Comparison of ENCODE assay signal across 19 cellular contexts in genomic region chr19:11649941-11650340, GRCh38.
"Had no signal": no experiment of that assay in that cellular context is flagged by ENCODE, and none has a peak within 500 bp of the region (broad histone marks: within the 10 kb centered on the region; RNA-seq: fewer than 3 reads in every experiment).

No MANE protein-coding gene starts in this region.

- H3K27me3 ChIP-seq: esophagus muscularis mucosa, gastroesophageal sphincter, neutrophil, spleen, transverse colon had no signal

- DNase-seq: effector memory CD4-positive, alpha-beta T cell; glutamatergic neuron; islet precursor cell; mammary epithelial cell; mucosa of descending colon; naive thymus-derived CD8-positive, alpha-beta T cell; posterior cingulate gyrus; spleen; stimulated activated CD4-positive, alpha-beta T cell treated with anti-CD3 and anti-CD28 coated beads, Interleukin-15, amount 100 ng/mL, for 24 hours; stimulated activated CD4-positive, alpha-beta T cell treated with anti-CD3 and anti-CD28 coated beads, Interleukin-1b, Interleukin-23, amount 100 ng/mL, for 48 hours; stimulated activated CD4-positive, alpha-beta T cell treated with anti-CD3 and anti-CD28 coated beads, Interleukin-4, amount 100 ng/mL, for 24 hours; stimulated activated naive CD8-positive, alpha-beta T cell treated with anti-CD3 and anti-CD28 coated beads, Interleukin-15, amount 100 ng/mL, for 72 hours; substantia nigra; transverse colon had no signal

- H3K4me3 ChIP-seq: esophagus muscularis mucosa, gastroesophageal sphincter, mucosa of descending colon, spleen, thoracic aorta, transverse colon had no signal

- H3K27ac Mint-ChIP-seq: naive thymus-derived CD8-positive, alpha-beta T cell; stimulated activated memory B cell treated with anti-CD40 and anti-IgM and Interleukin-4, amounts not matched to agents 10 μg/mL and 1 μg/mL and 100 μg/mL, for 72 hours; stimulated activated naive CD8-positive, alpha-beta T cell treated with anti-CD3 and anti-CD28 coated beads, Interleukin-15, amount 100 ng/mL, for 72 hours had no signal

- H3K36me3 ChIP-seq: neutrophil, thoracic aorta had no signal

- H3K36me3 Mint-ChIP-seq: stimulated activated memory B cell treated with anti-CD40 and anti-IgM and Interleukin-4, amounts not matched to agents 10 μg/mL and 1 μg/mL and 100 μg/mL, for 72 hours had no signal

- H3K4me1 Mint-ChIP-seq: naive thymus-derived CD8-positive, alpha-beta T cell; stimulated activated memory B cell treated with anti-CD40 and anti-IgM and Interleukin-4, amounts not matched to agents 10 μg/mL and 1 μg/mL and 100 μg/mL, for 72 hours; stimulated activated naive CD8-positive, alpha-beta T cell treated with anti-CD3 and anti-CD28 coated beads, Interleukin-15, amount 100 ng/mL, for 72 hours had no signal

- H3K27me3 Mint-ChIP-seq: stimulated activated memory B cell treated with anti-CD40 and anti-IgM and Interleukin-4, amounts not matched to agents 10 μg/mL and 1 μg/mL and 100 μg/mL, for 72 hours; stimulated activated naive CD8-positive, alpha-beta T cell treated with anti-CD3 and anti-CD28 coated beads, Interleukin-15, amount 100 ng/mL, for 72 hours had no signal

- H3K27ac ChIP-seq: esophagus muscularis mucosa, gastroesophageal sphincter, neutrophil, spleen, thoracic aorta, transverse colon had no signal

- H3K4me3 Mint-ChIP-seq: naive thymus-derived CD8-positive, alpha-beta T cell; stimulated activated memory B cell treated with anti-CD40 and anti-IgM and Interleukin-4, amounts not matched to agents 10 μg/mL and 1 μg/mL and 100 μg/mL, for 72 hours; stimulated activated naive CD8-positive, alpha-beta T cell treated with anti-CD3 and anti-CD28 coated beads, Interleukin-15, amount 100 ng/mL, for 72 hours had no signal

- H3K4me1 ChIP-seq: esophagus muscularis mucosa, gastroesophageal sphincter, spleen, transverse colon had no signal
